In the genomic region with DNA sequence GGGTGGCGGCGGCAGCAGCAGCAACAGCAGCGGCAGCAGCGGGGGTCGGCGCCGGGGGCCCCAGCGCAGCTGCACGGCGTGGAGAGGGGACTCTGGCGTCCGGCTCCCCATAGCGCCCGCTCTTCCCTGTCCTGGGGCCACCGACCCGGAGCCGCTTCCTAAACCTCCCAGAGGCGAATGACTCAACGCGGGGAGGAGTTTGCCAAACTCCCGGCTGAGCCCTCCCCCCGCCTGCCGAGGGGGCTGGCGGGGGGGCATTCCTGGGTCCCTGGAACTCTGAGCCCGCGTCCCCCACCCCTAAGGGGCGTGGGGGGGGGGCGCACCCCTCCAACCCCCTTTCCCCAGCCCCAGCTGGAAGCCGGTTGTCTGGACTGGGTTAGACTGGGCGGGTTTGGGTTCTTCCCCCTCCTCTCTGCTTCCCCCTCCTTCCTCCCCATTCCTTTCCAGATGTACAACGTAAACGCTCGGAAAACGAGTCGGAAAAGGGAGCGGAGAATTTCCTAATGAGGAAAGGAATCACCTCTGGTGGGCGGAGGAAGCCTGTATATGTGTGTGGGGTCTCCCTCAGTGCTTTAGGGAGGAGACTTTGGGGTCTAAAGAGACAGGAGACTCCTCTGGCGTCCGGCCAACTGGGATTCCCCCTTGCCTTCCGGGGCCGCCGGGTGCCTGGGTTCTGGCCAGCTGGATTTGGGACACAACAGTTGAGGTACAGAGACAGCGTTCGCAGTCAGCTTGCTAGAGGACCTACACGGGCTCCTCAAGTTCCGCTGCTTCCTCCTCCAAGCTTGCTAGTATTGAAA, we compare ENCODE assay signal across 8 cellular contexts. TPM values are rescaled to one million over a fixed set of nuclear protein-coding genes. Genes with fewer than 3 reads are reported as not detected.
DNase-seq lines count a peak whose midpoint lies in the region; ATAC-seq, FAIRE-seq and TF ChIP-seq lines count a peak whose summit lies in the region.

Gene ITGA5, minus strand, starts transcription at position 179 of the 800 bp plus-strand sequence. Its CDS starts 68 bp downstream, at position 111.

- TF ChIP-seq EP300 in neural cell (conservative IDR thresholded peaks at IDR 0.05; ENCODE audit: poor library complexity, severe bottlenecking): no peak

- no peak for TF ChIP-seq CTCF in neural cell (IDR thresholded peaks at IDR 0.05; ENCODE audit: poor library complexity, severe bottlenecking)

- H3K9me3 ChIP-seq in neural cell (ENCODE audit: low read length): no peaks in the 10 kb centered on the region
- H3K9me3 ChIP-seq in aorta (ENCODE audit: control insufficient read depth, low read length): no peaks in the 10 kb centered on the region

- ATAC-seq in aorta (ENCODE audit: low FRiP score): peak; percentile 83

- H3K36me3 ChIP-seq in neural cell (ENCODE audit: insufficient read depth, low read length) (no peaks in the 10 kb centered on the region), aorta (ENCODE audit: control insufficient read depth in 1 of 2, insufficient read depth in 2 of 2, low read length in 1 of 2) (no peaks in the 10 kb centered on the region)

- H3K9me3 Mint-ChIP-seq in activated naive CD4-positive, alpha-beta T cell treated with anti-CD3 and anti-CD28 coated beads for 36 hours: no peaks in the 10 kb centered on the region

- peak within 1 kb of the TSS; percentile 95 for H3K4me3 Mint-ChIP-seq in activated naive CD4-positive, alpha-beta T cell treated with anti-CD3 and anti-CD28 coated beads for 36 hours

- no peaks in the 10 kb centered on the region for H3K27me3 Mint-ChIP-seq in activated naive CD4-positive, alpha-beta T cell treated with anti-CD3 and anti-CD28 coated beads for 36 hours (ENCODE audit: low read depth)

- no peak for FAIRE-seq in frontal cortex (lab: Jason Lieb, UNC)

- H3K27me3 ChIP-seq in neural cell (ENCODE audit: insufficient read depth, low read depth, low read length) (peaks cover 31% of the 10 kb centered on the region), aorta (ENCODE audit: control insufficient read depth in 1 of 2, insufficient read depth in 2 of 2, low read length in 1 of 2) (no peaks in the 10 kb centered on the region)

- DNase-seq in DMS53 treated with DMSO at 0.1 percent for 48 hours (lab: John Stamatoyannopoulos, UW; ENCODE audit: unreplicated experiment): peak; percentile 39
- DNase-seq in NCI-H69 (lab: John Stamatoyannopoulos, UW): peak; percentile 58
- DNase-seq in activated naive CD4-positive, alpha-beta T cell treated with anti-CD3 and anti-CD28 coated beads for 36 hours: peak; percentile 59
- peak; percentile 69 to 89 for DNase-seq in frontal cortex (ENCODE audit: low spot score in 2 of 2)
- DNase-seq in aorta: peak; percentile 92 to 96
- DNase-seq in Ammon's horn (ENCODE audit: low spot score): no peak
- no peak for DNase-seq in germinal center (ENCODE audit: low spot score)

- no peaks in the 10 kb centered on the region for H4K20me1 ChIP-seq in neural cell (ENCODE audit: insufficient read depth)

- peaks cover 3 to 6% of the 10 kb centered on the region in 2 donors for H3K4me1 ChIP-seq in aorta (ENCODE audit: control insufficient read depth in 1 of 2, insufficient read depth in 2 of 2, low read length in 2 of 2)

- no peaks in the 10 kb centered on the region for H3K36me3 Mint-ChIP-seq in activated naive CD4-positive, alpha-beta T cell treated with anti-CD3 and anti-CD28 coated beads for 36 hours (ENCODE audit: low read depth)

- WGBS in aorta, 2 donors: 1% methylated on average over 46 of the region's 46 CpGs

- no peak within 1 kb of the TSS for H3K9ac ChIP-seq in neural cell (ENCODE audit: low read length)

- H2AFZ ChIP-seq in neural cell (ENCODE audit: low read depth, low read length): no peak within 1 kb of the TSS

- intact Hi-C loops in activated naive CD4-positive, alpha-beta T cell treated with anti-CD3 and anti-CD28 coated beads for 36 hours (cut with micrococcal nuclease): loop anchor here (1.0 to 10.0 kb wide), 3 partner anchors 8 to 1034 kb away; partner anchors contain the start of gene SP1
- intact Hi-C loops in aorta (cut with DNase I): loop anchor here in 1 of 2 donors (2.0 kb wide), 1 partner anchor 14 kb away; no protein-coding TSS in a partner anchor

- H3K27ac Mint-ChIP-seq in activated naive CD4-positive, alpha-beta T cell treated with anti-CD3 and anti-CD28 coated beads for 36 hours: peak within 1 kb of the TSS; percentile 89

- CTCF ChIA-PET in activated naive CD4-positive, alpha-beta T cell treated with anti-CD3 and anti-CD28 coated beads for 36 hours (lab: Charles Lee): interaction anchor here (3.1 to 14.5 kb wide), 2 partner anchors 18 to 20 kb away, joined by 12 to 257 read pairs; no protein-coding TSS in a partner anchor

- TF ChIP-seq RAD21 in neural cell (conservative IDR thresholded peaks at IDR 0.05): no peak

- H3K9me2 ChIP-seq in neural cell (ENCODE audit: insufficient read depth, low read length): no peaks in the 10 kb centered on the region

- H3K27ac ChIP-seq in neural cell (ENCODE audit: low read length): no peak within 1 kb of the TSS
- peak within 1 kb of the TSS; percentile 62 to 68 for H3K27ac ChIP-seq in aorta (ENCODE audit: low read depth in 1 of 2, low read length in 2 of 2)

- H3K4me1 Mint-ChIP-seq in activated naive CD4-positive, alpha-beta T cell treated with anti-CD3 and anti-CD28 coated beads for 36 hours (ENCODE audit: low read depth): peaks cover 52% of the 10 kb centered on the region

- H3K4me3 ChIP-seq in neural cell (ENCODE audit: low read length): peak within 1 kb of the TSS; percentile 54
- H3K4me3 ChIP-seq in aorta (ENCODE audit: low read length in 2 of 2): peak within 1 kb of the TSS; percentile 97 to 100

- H3F3A ChIP-seq in neural cell (ENCODE audit: insufficient read depth, low read length, poor library complexity, severe bottlenecking): no peaks in the 10 kb centered on the region

- H3K79me2 ChIP-seq in neural cell (replicated peaks; ENCODE audit: insufficient read depth, low read length): no peaks in the 10 kb centered on the region

- H3K4me2 ChIP-seq in neural cell (ENCODE audit: low read length): no peak within 1 kb of the TSS

TF ChIP-seq in neural cell, 6 proteins besides CTCF, POLR2A, EP300 and RAD21:
- no peak for TF ChIP-seq POLR2AphosphoS5 (IDR thresholded peaks at IDR 0.05)
- TF ChIP-seq MXI1 (conservative IDR thresholded peaks at IDR 0.05; ENCODE audit: poor library complexity, severe bottlenecking): no peak
- TF ChIP-seq EZH2 (IDR thresholded peaks at IDR 0.05; ENCODE audit: borderline replicate concordance, insufficient read depth, low read length, poor library complexity, severe bottlenecking): no peak
- TF ChIP-seq TAF1 (IDR thresholded peaks at IDR 0.05; ENCODE audit: low read depth): no peak
- TF ChIP-seq SMC3 (conservative IDR thresholded peaks at IDR 0.05; ENCODE audit: poor library complexity): no peak
- no peak for TF ChIP-seq REST (IDR thresholded peaks at IDR 0.05; ENCODE audit: borderline replicate concordance)

RNA-seq across cellular contexts. Expression of gene ITGA5, which starts in this region (rescaled TPM):
- total RNA-seq in activated naive CD4-positive, alpha-beta T cell treated with anti-CD3 and anti-CD28 coated beads for 36 hours: 10 to 100 TPM; 17.9 to 18.4 TPM
- total RNA-seq in frontal cortex (3.7 TPM), aorta (1,000 to 10,000 TPM in 1 of 2 donors, 100 to 1,000 TPM in 1; 241 to 1,416 TPM)
- polyA plus RNA-seq in neural cell (not detected in 2 replicates), aorta (100 to 1,000 TPM in 1 of 2 donors, 10 to 100 TPM in 1; 26.5 to 464 TPM)
- not detected in 2 replicates for polyA minus RNA-seq in neural cell

Comparison
In these comparisons a context has a peak if more than half of its experiments do, and no peak if none do; other contexts are left out.
1. RNA of gene ITGA5 (total RNA-seq): 241 to 1,416 TPM in aorta; 17.9 to 18.4 TPM in activated naive CD4-positive, alpha-beta T cell treated with anti-CD3 and anti-CD28 coated beads for 36 hours and 3.7 TPM in frontal cortex (single experiment); every median in the first group is over 10 times any median in the second.
2. RNA of gene ITGA5 (polyA plus RNA-seq): 26.5 to 464 TPM in aorta; not detected in neural cell; every median in the first group is over 10 times any median in the second.
3. DNase-seq: peak in DMS53 treated with DMSO at 0.1 percent for 48 hours (single experiment), NCI-H69 (single experiment), activated naive CD4-positive, alpha-beta T cell treated with anti-CD3 and anti-CD28 coated beads for 36 hours (single experiment), frontal cortex (2 of 2) and aorta (2 of 2); none in Ammon's horn (single experiment) and germinal center (single experiment).